8 cellular contexts compared by ENCODE assay signal in the genomic region with DNA sequence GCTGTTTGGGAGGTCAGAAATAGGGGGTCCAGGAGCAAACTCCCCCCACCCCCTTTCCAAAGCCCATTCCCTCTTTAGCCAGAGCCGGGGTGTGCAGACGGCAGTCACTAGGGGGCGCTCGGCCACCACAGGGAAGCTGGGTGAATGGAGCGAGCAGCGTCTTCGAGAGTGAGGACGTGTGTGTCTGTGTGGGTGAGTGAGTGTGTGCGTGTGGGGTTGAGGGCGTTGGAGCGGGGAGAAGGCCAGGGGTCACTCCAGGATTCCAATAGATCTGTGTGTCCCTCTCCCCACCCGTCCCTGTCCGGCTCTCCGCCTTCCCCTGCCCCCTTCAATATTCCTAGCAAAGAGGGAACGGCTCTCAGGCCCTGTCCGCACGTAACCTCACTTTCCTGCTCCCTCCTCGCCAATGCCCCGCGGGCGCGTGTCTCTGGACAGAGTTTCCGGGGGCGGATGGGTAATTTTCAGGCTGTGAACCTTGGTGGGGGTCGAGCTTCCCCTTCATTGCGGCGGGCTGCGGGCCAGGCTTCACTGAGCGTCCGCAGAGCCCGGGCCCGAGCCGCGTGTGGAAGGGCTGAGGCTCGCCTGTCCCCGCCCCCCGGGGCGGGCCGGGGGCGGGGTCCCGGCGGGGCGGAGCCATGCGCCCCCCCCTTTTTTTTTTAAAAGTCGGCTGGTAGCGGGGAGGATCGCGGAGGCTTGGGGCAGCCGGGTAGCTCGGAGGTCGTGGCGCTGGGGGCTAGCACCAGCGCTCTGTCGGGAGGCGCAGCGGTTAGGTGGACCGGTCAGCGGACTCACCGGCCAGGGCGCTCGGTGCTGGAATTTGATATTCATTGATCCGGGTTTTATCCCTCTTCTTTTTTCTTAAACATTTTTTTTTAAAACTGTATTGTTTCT. TPM values are rescaled to one million over a fixed set of nuclear protein-coding genes. Genes with fewer than 3 reads are reported as not detected.
A peak's percentile ranks its signal among the peaks of the same experiment; 100 is the strongest.
DNase-seq lines count a peak whose midpoint lies in the region; ATAC-seq and TF ChIP-seq lines count a peak whose summit lies in the region.

A gene (plus strand): TSS at position 686 of the 891 bp plus-strand sequence.

- H3K4me3 ChIP-seq in lower leg skin (ENCODE audit: low read depth, poor library complexity, severe bottlenecking), result peak within 1 kb of the TSS; percentile 85

- no peak for TF ChIP-seq POLR2A in lower leg skin (IDR thresholded peaks at IDR 0.05)

- DNase-seq in NCI-H748 treated with DMSO at 0.1 percent for 48 hours (lab: John Stamatoyannopoulos, UW), result peak; percentile 85
- DNase-seq in activated CD4-positive, alpha-beta T cell treated with anti-CD3 and anti-CD28 coated beads, Interleukin-2, amount 50 U/mL, for 48 hours, result peak; percentile 93
- DNase-seq in dermis microvascular lymphatic vessel endothelial cell (ENCODE audit: low read depth in 2 of 2), result peak; percentile 58 to 86
- DNase-seq in lower leg skin (ENCODE audit: low spot score in 2 of 2), result peak; percentile 89 to 98
- DNase-seq in stimulated activated CD4-positive, alpha-beta T cell treated with anti-CD3 and anti-CD28 coated beads, TNF-alpha, amount 100 ng/mL, for 1 hour (ENCODE audit: low read depth in 3 of 3, low spot score in 1 of 3), result peak; percentile 65 to 88 (median 76)

- intact Hi-C loops in lower leg skin (cut with DNase I; ENCODE audit: low total_unique reads), result loop anchor here (2.0 kb wide), 1 partner anchor 307 kb away; no protein-coding TSS in a partner anchor

- WGBS in lower leg skin, 2 donors, result 0 to 1% methylated on average over 52 to 60 of the region's 62 CpGs

- peak within 1 kb of the TSS; percentile 97 for H3K27ac ChIP-seq in C4-2B

- TF ChIP-seq CTCF in C4-2B (conservative IDR thresholded peaks at IDR 0.05) (peak; percentile 99), lower leg skin (IDR thresholded peaks at IDR 0.05) (peak in 1 of 3 donors; percentile 94)

- peak; percentile 38 for ATAC-seq in GM19328 (IDR thresholded peaks at IDR 0.05; ENCODE audit: unreplicated experiment)
- peak; percentile 34 for ATAC-seq in HG03558 (IDR thresholded peaks at IDR 0.05; ENCODE audit: extremely low read depth, unreplicated experiment)

RNA-seq across cellular contexts. Expression of the gene that starts here (rescaled TPM):
- total RNA-seq in dermis microvascular lymphatic vessel endothelial cell, result 4.5 and 6.7 TPM in 2 replicates
- 10 to 100 TPM; 36.2 to 91.3 (median 70.4) TPM for total RNA-seq in lower leg skin

Comparison
In these comparisons a context has a peak if more than half of its experiments do, and no peak if none do; other contexts are left out.
1. Peak in every context shown above with its lines: DNase-seq, ATAC-seq, H3K4me3 ChIP-seq and H3K27ac ChIP-seq.